In genomic region chr7:95686109-95686508, GRCh38 we compare ENCODE assay signal across 9 cellular contexts.
DNase-seq lines count a peak whose midpoint lies in the region; ATAC-seq, FAIRE-seq and TF ChIP-seq lines count a peak whose summit lies in the region.
"Had no signal": no experiment of that assay in that cellular context is flagged by ENCODE, and none has a peak within 500 bp of the region (broad histone marks: within the 10 kb centered on the region; RNA-seq: fewer than 3 reads in every experiment).

No MANE protein-coding gene starts in this region.

- DNase-seq in stimulated activated CD4-positive, alpha-beta T cell treated with anti-CD3 and anti-CD28 coated beads, Interleukin-15, amount 100 ng/mL, for 24 hours = peak; percentile 3
- DNase-seq in stimulated activated CD4-positive, alpha-beta T cell treated with anti-CD3 and anti-CD28 coated beads, Interleukin-12 subunit alpha, Interleukin-12 subunit beta, amount 100 ng/mL, for 4 hours = no peak
- peak; percentile 12 for DNase-seq in NCI-H128 (lab: John Stamatoyannopoulos, UW; ENCODE audit: unreplicated experiment)
- peak; percentile 91 for DNase-seq in SW480 (ENCODE audit: low spot score)
- peak; percentile 39 for DNase-seq in glomerular endothelial cell (ENCODE audit: extremely low read depth, low read depth, low spot score)
- DNase-seq in activated CD8-positive, alpha-beta memory T cell treated with anti-CD3 and anti-CD28 coated beads, Interleukin-2, amount 10 ng/mL, durations not matched to agents 7 days and 5 days = no peak
- DNase-seq in GM12891 (ENCODE audit: insufficient read length, low spot score) = no peak

- H3K4me1 ChIP-seq in parathyroid adenoma = peaks cover 12% of the 10 kb centered on the region

- H3K4me3 ChIP-seq in parathyroid adenoma (ENCODE audit: low read depth, low read length) = no peak overlapping the region

- H3K27ac Mint-ChIP-seq in activated CD8-positive, alpha-beta memory T cell treated with anti-CD3 and anti-CD28 coated beads, Interleukin-2, amount 10 ng/mL, durations not matched to agents 7 days and 5 days = no peak overlapping the region
- H3K27ac Mint-ChIP-seq: activated naive CD8-positive, alpha-beta T cell had no signal

- H2AFZ ChIP-seq in parathyroid adenoma = no peak overlapping the region

- no peak for FAIRE-seq in GM12891 (lab: Jason Lieb, UNC)

- CTCF ChIA-PET in activated CD8-positive, alpha-beta memory T cell treated with anti-CD3 and anti-CD28 coated beads, Interleukin-2, amount 10 ng/mL, durations not matched to agents 7 days and 5 days (lab: Charles Lee) = interaction anchor here (1.2 to 7.8 kb wide), 3 partner anchors 141 to 175 kb away, joined by 4 to 92 read pairs (median 5); no protein-coding TSS in a partner anchor

- H3K9me3 ChIP-seq in parathyroid adenoma (ENCODE audit: control insufficient read depth, low read length) = no peaks in the 10 kb centered on the region

- no peak overlapping the region for H3K4me2 ChIP-seq in parathyroid adenoma (ENCODE audit: low read length)

- no peak for TF ChIP-seq POLR2A in GM12891 (IDR thresholded peaks at IDR 0.05; ENCODE audit: low read depth, low read length)

- no peak overlapping the region for H3K4me3 Mint-ChIP-seq in activated CD8-positive, alpha-beta memory T cell treated with anti-CD3 and anti-CD28 coated beads, Interleukin-2, amount 10 ng/mL, durations not matched to agents 7 days and 5 days
- H3K4me3 Mint-ChIP-seq: activated naive CD8-positive, alpha-beta T cell had no signal

- no peaks in the 10 kb centered on the region for H3K9me3 Mint-ChIP-seq in activated CD8-positive, alpha-beta memory T cell treated with anti-CD3 and anti-CD28 coated beads, Interleukin-2, amount 10 ng/mL, durations not matched to agents 7 days and 5 days (ENCODE audit: low read depth)

- peaks cover 4% of the 10 kb centered on the region for H3K4me1 Mint-ChIP-seq in activated CD8-positive, alpha-beta memory T cell treated with anti-CD3 and anti-CD28 coated beads, Interleukin-2, amount 10 ng/mL, durations not matched to agents 7 days and 5 days

- no peak overlapping the region for H3K27ac ChIP-seq in parathyroid adenoma

- no peak overlapping the region for H3K9ac ChIP-seq in parathyroid adenoma

- peak; percentile 61 for TF ChIP-seq CTCF in parathyroid adenoma (IDR thresholded peaks at IDR 0.05)

- no peaks in the 10 kb centered on the region for H3K79me2 ChIP-seq in parathyroid adenoma

- no peaks in the 10 kb centered on the region for H3K27me3 ChIP-seq in parathyroid adenoma (ENCODE audit: control insufficient read depth, insufficient read depth, low read length)

- no peaks in the 10 kb centered on the region for H3K36me3 ChIP-seq in parathyroid adenoma (ENCODE audit: control insufficient read depth, insufficient read depth, low read length)

- H3K36me3 Mint-ChIP-seq in activated CD8-positive, alpha-beta memory T cell treated with anti-CD3 and anti-CD28 coated beads, Interleukin-2, amount 10 ng/mL, durations not matched to agents 7 days and 5 days = no peaks in the 10 kb centered on the region
- H3K36me3 Mint-ChIP-seq: activated naive CD8-positive, alpha-beta T cell had no signal

- no peak for ATAC-seq in activated CD8-positive, alpha-beta memory T cell treated with anti-CD3 and anti-CD28 coated beads, Interleukin-2, amount 10 ng/mL, durations not matched to agents 7 days and 5 days

- H3K27me3 Mint-ChIP-seq in activated CD8-positive, alpha-beta memory T cell treated with anti-CD3 and anti-CD28 coated beads, Interleukin-2, amount 10 ng/mL, durations not matched to agents 7 days and 5 days = no peaks in the 10 kb centered on the region

TF ChIP-seq in GM12891, 5 proteins besides CTCF, POLR2A, EP300 and RAD21:
- TF ChIP-seq POLR2AphosphoS5 (IDR thresholded peaks at IDR 0.05; ENCODE audit: low read depth, low read length) = no peak
- TF ChIP-seq SPI1 (IDR thresholded peaks at IDR 0.05; ENCODE audit: low read depth, low read length) = no peak
- TF ChIP-seq PAX5 (IDR thresholded peaks at IDR 0.05; ENCODE audit: insufficient read depth, low read length, severe bottlenecking) = no peak

Comparison
In these comparisons a context has a peak if more than half of its experiments do, and no peak if none do; other contexts are left out.
1. DNase-seq: peak in stimulated activated CD4-positive, alpha-beta T cell treated with anti-CD3 and anti-CD28 coated beads, Interleukin-15, amount 100 ng/mL, for 24 hours (single experiment), NCI-H128 (single experiment), SW480 (single experiment) and glomerular endothelial cell (single experiment); none in stimulated activated CD4-positive, alpha-beta T cell treated with anti-CD3 and anti-CD28 coated beads, Interleukin-12 subunit alpha, Interleukin-12 subunit beta, amount 100 ng/mL, for 4 hours (single experiment), activated CD8-positive, alpha-beta memory T cell treated with anti-CD3 and anti-CD28 coated beads, Interleukin-2, amount 10 ng/mL, durations not matched to agents 7 days and 5 days (single experiment) and GM12891 (single experiment).